Comparison of ENCODE assay signal across 11 cellular contexts in genomic region chr20:54063998-54064676, GRCh38. TPM values are rescaled to one million over a fixed set of nuclear protein-coding genes. Genes with fewer than 3 reads are reported as not detected.
DNase-seq lines count a peak whose midpoint lies in the region; ATAC-seq and TF ChIP-seq lines count a peak whose summit lies in the region.
"Had no signal": no experiment of that assay in that cellular context is flagged by ENCODE, and none has a peak within 500 bp of the region (broad histone marks: within the 10 kb centered on the region; RNA-seq: fewer than 3 reads in every experiment).

No MANE protein-coding gene starts in this region.

- intact Hi-C loops in sigmoid colon (cut with DNase I) = loop anchor here (10.0 kb wide), 1 partner anchor 119 kb away; no protein-coding TSS in a partner anchor

- H3K4me1 ChIP-seq in sigmoid colon = peaks cover 0 to 4% (median 0%) of the 10 kb centered on the region in 4 donors

- no peaks in the 10 kb centered on the region for H3K36me3 ChIP-seq in sigmoid colon
- H3K36me3 ChIP-seq: left ventricle myocardium inferior had no signal

- TF ChIP-seq CTCF in sigmoid colon (IDR thresholded peaks at IDR 0.05) = no peak
- no peak for TF ChIP-seq CTCF in RWPE1 (conservative IDR thresholded peaks at IDR 0.05; ENCODE audit: low read depth)

- 79 to 85% methylated on average over 11 of the region's 11 CpGs for WGBS in sigmoid colon, 2 donors

- no peak for TF ChIP-seq EP300 in sigmoid colon (IDR thresholded peaks at IDR 0.05)

- peak; percentile 15 for DNase-seq in activated T-cell treated with anti-CD3 and anti-CD28 coated beads for 48 hours (ENCODE audit: low read depth)
- DNase-seq in stimulated activated CD4-positive, alpha-beta T cell treated with anti-CD3 and anti-CD28 coated beads, Interleukin-4, amount 100 ng/mL, for 1 hour = peak; percentile 18
- DNase-seq in COLO668 (lab: John Stamatoyannopoulos, UW; ENCODE audit: unreplicated experiment) = no peak
- no peak for DNase-seq in sigmoid colon
- no peak for DNase-seq in RWPE1 (ENCODE audit: low spot score)
- no peak for DNase-seq in globus pallidus (ENCODE audit: low spot score)
- DNase-seq: left ventricle myocardium inferior, NCI-H1092, posterior cingulate gyrus had no signal

- no peaks in the 10 kb centered on the region for H3K27me3 ChIP-seq in sigmoid colon

- H3K4me3 ChIP-seq in sigmoid colon = no peak overlapping the region
- H3K4me3 ChIP-seq: left ventricle myocardium inferior had no signal

- POLR2A ChIA-PET in RWPE1 (lab: Yijun Ruan, JAX; ENCODE audit: low non-redundant PET) = no interaction called here

- peak; percentile 52 for ATAC-seq in GM18868 (IDR thresholded peaks at IDR 0.05; ENCODE audit: unreplicated experiment)
- peak; percentile 40 for ATAC-seq in HG02642 (IDR thresholded peaks at IDR 0.05; ENCODE audit: poor library complexity, unreplicated experiment)

- H3K27ac ChIP-seq in sigmoid colon = no peak overlapping the region
- H3K27ac ChIP-seq in RWPE1 = no peak overlapping the region
- H3K27ac ChIP-seq: left ventricle myocardium inferior had no signal

- no peak for TF ChIP-seq POLR2A in sigmoid colon (IDR thresholded peaks at IDR 0.05)

- no peaks in the 10 kb centered on the region for H3K9me3 ChIP-seq in sigmoid colon
- H3K9me3 ChIP-seq: left ventricle myocardium inferior had no signal

- CTCF ChIA-PET in RWPE1 (lab: Yijun Ruan, JAX) = interaction anchor here (1.0 to 1.2 kb wide), 2 partner anchors 32 to 148 kb away, joined by 3 to 4 read pairs; no protein-coding TSS in a partner anchor

RNA-seq across cellular contexts. Expression of gene BCAS1, which starts 6.3 kb away (rescaled TPM):
- total RNA-seq in sigmoid colon = 1 to 10 TPM in 1 of 4 donors, under 1 TPM in 1, not detected in 2; 0.71 to 2.2 TPM
- polyA plus RNA-seq in sigmoid colon = 100 to 1,000 TPM in 2 of 3 donors, 10 to 100 TPM in 1; 35.4 to 198 (median 154) TPM
- total RNA-seq: left ventricle myocardium inferior had no signal

Comparison
In these comparisons a context has a peak if more than half of its experiments do, and no peak if none do; other contexts are left out.
1. DNase-seq: peak in activated T-cell treated with anti-CD3 and anti-CD28 coated beads for 48 hours (single experiment) and stimulated activated CD4-positive, alpha-beta T cell treated with anti-CD3 and anti-CD28 coated beads, Interleukin-4, amount 100 ng/mL, for 1 hour (single experiment); none in COLO668 (single experiment), sigmoid colon (single experiment), RWPE1 (single experiment) and globus pallidus (single experiment).